In genomic region chr16:86554599-86554916, GRCh38 we compare ENCODE assay signal across 8 cellular contexts. TPM values are rescaled to one million over a fixed set of nuclear protein-coding genes. Genes with fewer than 3 reads are reported as not detected.
DNase-seq lines count a peak whose midpoint lies in the region; ATAC-seq and TF ChIP-seq lines count a peak whose summit lies in the region.

No MANE protein-coding gene starts in this region.

- peaks cover 0 to 2% (median 0%) of the 10 kb centered on the region in 7 donors for H3K9me3 Mint-ChIP-seq in CD4-positive, CD25-positive, alpha-beta regulatory T cell
- no peaks in the 10 kb centered on the region for H3K9me3 Mint-ChIP-seq in effector memory CD8-positive, alpha-beta T cell
- peaks cover 3% of the 10 kb centered on the region for H3K9me3 Mint-ChIP-seq in nephron

- no peak for ATAC-seq in CD4-positive, CD25-positive, alpha-beta regulatory T cell (ENCODE audit: low read depth in 2 of 2)
- ATAC-seq in effector memory CD8-positive, alpha-beta T cell (replicated peaks), result peak; percentile 1
- ATAC-seq in GM18858 (IDR thresholded peaks at IDR 0.05; ENCODE audit: unreplicated experiment) (no peak), GM21717 (IDR thresholded peaks at IDR 0.05; ENCODE audit: unreplicated experiment) (no peak)

- peaks cover 13% of the 10 kb centered on the region for H3K79me2 ChIP-seq in Loucy (ENCODE audit: insufficient read depth, low read length)

- H3K9me2 ChIP-seq in Loucy (replicated peaks; ENCODE audit: low read depth, low read length), result no peaks in the 10 kb centered on the region

- DNase-seq in CD4-positive, CD25-positive, alpha-beta regulatory T cell, result peak in 1 of 3 donors; percentile 6
- no peak for DNase-seq in effector memory CD8-positive, alpha-beta T cell
- DNase-seq in glomerular visceral epithelial cell (ENCODE audit: extremely low spot score) (no peak), NCI-H510A treated with DMSO at 0.1 percent for 48 hours (lab: John Stamatoyannopoulos, UW) (no peak)

- H3K4me3 ChIP-seq in CD4-positive, CD25-positive, alpha-beta regulatory T cell (ENCODE audit: low read depth, low read length), result peak overlapping the region; percentile 93
- H3K4me3 ChIP-seq in Loucy (ENCODE audit: low read length, poor library complexity, severe bottlenecking), result peak overlapping the region; percentile 98

- H3K27ac Mint-ChIP-seq in CD4-positive, CD25-positive, alpha-beta regulatory T cell, result peak overlapping the region; percentile 95 to 99 (median 95)
- H3K27ac Mint-ChIP-seq in effector memory CD8-positive, alpha-beta T cell, result peak overlapping the region; percentile 99 to 100
- H3K27ac Mint-ChIP-seq in nephron, result peak overlapping the region in 2 of 3 experiments; percentile 44 to 82

- peaks cover 22% of the 10 kb centered on the region for H3K27me3 Mint-ChIP-seq in CD4-positive, CD25-positive, alpha-beta regulatory T cell
- H3K27me3 Mint-ChIP-seq in effector memory CD8-positive, alpha-beta T cell, result peaks cover 2 to 10% of the 10 kb centered on the region in 2 donors
- peaks cover 49% of the 10 kb centered on the region for H3K27me3 Mint-ChIP-seq in nephron (ENCODE audit: low read depth)

- peaks cover 7% of the 10 kb centered on the region for H3K36me3 Mint-ChIP-seq in CD4-positive, CD25-positive, alpha-beta regulatory T cell
- H3K36me3 Mint-ChIP-seq in effector memory CD8-positive, alpha-beta T cell (ENCODE audit: insufficient read depth), result peaks cover 15% of the 10 kb centered on the region
- H3K36me3 Mint-ChIP-seq in nephron (ENCODE audit: low read depth), result no peaks in the 10 kb centered on the region

- H3K27ac ChIP-seq in CD4-positive, CD25-positive, alpha-beta regulatory T cell (ENCODE audit: insufficient read depth, low read length, poor library complexity, severe bottlenecking), result peak overlapping the region; percentile 89

- H3K36me3 ChIP-seq in CD4-positive, CD25-positive, alpha-beta regulatory T cell (ENCODE audit: control insufficient read depth, insufficient read depth, low read length), result peaks cover 12% of the 10 kb centered on the region
- H3K36me3 ChIP-seq in Loucy (ENCODE audit: insufficient read depth, low read length), result no peaks in the 10 kb centered on the region

- peak overlapping the region; percentile 90 for H3K4me2 ChIP-seq in Loucy (ENCODE audit: low read depth, low read length, poor library complexity, severe bottlenecking)

- H3K9ac ChIP-seq in Loucy (ENCODE audit: low read depth, low read length, poor library complexity, severe bottlenecking), result peak overlapping the region; percentile 97

- no peaks in the 10 kb centered on the region for H3K9me3 ChIP-seq in CD4-positive, CD25-positive, alpha-beta regulatory T cell (ENCODE audit: control insufficient read depth in 2 of 2, low read length in 2 of 2)
- H3K9me3 ChIP-seq in Loucy (ENCODE audit: insufficient read depth, low read depth, low read length), result no peaks in the 10 kb centered on the region

- H2AFZ ChIP-seq in Loucy (ENCODE audit: low read length), result peak overlapping the region; percentile 44

- H3K27me3 ChIP-seq in CD4-positive, CD25-positive, alpha-beta regulatory T cell (ENCODE audit: control insufficient read depth, insufficient read depth, low read length), result no peaks in the 10 kb centered on the region
- H3K27me3 ChIP-seq in Loucy (ENCODE audit: insufficient read depth, low read length, poor library complexity, severe bottlenecking), result no peaks in the 10 kb centered on the region

- H3K4me1 Mint-ChIP-seq in CD4-positive, CD25-positive, alpha-beta regulatory T cell, result peaks cover 12 to 32% (median 22%) of the 10 kb centered on the region in 4 donors
- peaks cover 17 to 24% of the 10 kb centered on the region in 2 donors for H3K4me1 Mint-ChIP-seq in effector memory CD8-positive, alpha-beta T cell (ENCODE audit: low read depth in 2 of 2)
- H3K4me1 Mint-ChIP-seq in nephron, result peaks cover 7% of the 10 kb centered on the region

- H3K4me1 ChIP-seq in CD4-positive, CD25-positive, alpha-beta regulatory T cell (ENCODE audit: control insufficient read depth, insufficient read depth, low read length, poor library complexity, severe bottlenecking), result peaks cover 16% of the 10 kb centered on the region
- H3K4me1 ChIP-seq in Loucy (ENCODE audit: insufficient read depth, low read length, poor library complexity, severe bottlenecking), result peaks cover 14% of the 10 kb centered on the region

- H4K20me1 ChIP-seq in Loucy (ENCODE audit: insufficient read depth, low read length, poor library complexity, severe bottlenecking), result no peaks in the 10 kb centered on the region

- TF ChIP-seq CTCF in Loucy (conservative IDR thresholded peaks at IDR 0.05; ENCODE audit: low read length) (no peak), nephron (IDR thresholded peaks at IDR 0.05; ENCODE audit: unreplicated experiment in 3 of 3) (no peak)

- peak overlapping the region; percentile 91 to 99 (median 95) for H3K4me3 Mint-ChIP-seq in CD4-positive, CD25-positive, alpha-beta regulatory T cell
- H3K4me3 Mint-ChIP-seq in effector memory CD8-positive, alpha-beta T cell, result peak overlapping the region; percentile 97
- H3K4me3 Mint-ChIP-seq in nephron, result peak overlapping the region; percentile 83 to 87 (median 85)

- peaks cover 4% of the 10 kb centered on the region; the same call in 1 of the 2 replicates for H3F3A ChIP-seq in Loucy (ENCODE audit: low read depth)

RNA-seq across cellular contexts. Expression of gene MTHFSD, which starts 0.5 kb away (rescaled TPM):
- 18.4 TPM for total RNA-seq in CD4-positive, CD25-positive, alpha-beta regulatory T cell
- polyA plus RNA-seq in CD4-positive, CD25-positive, alpha-beta regulatory T cell, result 10 to 100 TPM; 13.4 to 19.4 (median 16.2) TPM

RNA-seq across cellular contexts. Expression of gene FOXC2, which starts 12.1 kb away (rescaled TPM):
- total RNA-seq in CD4-positive, CD25-positive, alpha-beta regulatory T cell, result not detected
- polyA plus RNA-seq in CD4-positive, CD25-positive, alpha-beta regulatory T cell, result not detected

RNA-seq across cellular contexts. Expression of gene FOXL1, which starts 23.8 kb away (rescaled TPM):
- total RNA-seq in CD4-positive, CD25-positive, alpha-beta regulatory T cell, result not detected
- polyA plus RNA-seq in CD4-positive, CD25-positive, alpha-beta regulatory T cell, result not detected

RNA-seq across cellular contexts. Expression of gene FOXF1, which starts 44.2 kb away (rescaled TPM):
- not detected for total RNA-seq in CD4-positive, CD25-positive, alpha-beta regulatory T cell
- polyA plus RNA-seq in CD4-positive, CD25-positive, alpha-beta regulatory T cell, result not detected
